In genomic region chr1:169529068-169529642, GRCh38 we compare ENCODE assay signal across 9 cellular contexts. TPM values are rescaled to one million over a fixed set of nuclear protein-coding genes. Genes with fewer than 3 reads are reported as not detected.
DNase-seq lines count a peak whose midpoint lies in the region; ATAC-seq and TF ChIP-seq lines count a peak whose summit lies in the region.
"Had no signal": no experiment of that assay in that cellular context is flagged by ENCODE, and none has a peak within 500 bp of the region (broad histone marks: within the 10 kb centered on the region; RNA-seq: fewer than 3 reads in every experiment).

No MANE protein-coding gene starts in this region.

- intact Hi-C loops in body of pancreas (cut with DNase I): no loop called here

- H3K27me3 ChIP-seq in body of pancreas: no peaks in the 10 kb centered on the region

- ATAC-seq in body of pancreas (peak; percentile 95), HG03045 (IDR thresholded peaks at IDR 0.05; ENCODE audit: unreplicated experiment) (no peak), HG02970 (IDR thresholded peaks at IDR 0.05; ENCODE audit: low FRiP score, unreplicated experiment) (no peak), GM19452 (IDR thresholded peaks at IDR 0.05; ENCODE audit: unreplicated experiment) (no peak)

- H3K4me1 ChIP-seq in body of pancreas: peaks cover 33% of the 10 kb centered on the region

- TF ChIP-seq POLR2A in body of pancreas (IDR thresholded peaks at IDR 0.05): no peak

- peak overlapping the region; percentile 53 to 81 (median 78) for H3K27ac ChIP-seq in body of pancreas
- H3K27ac ChIP-seq: WERI-Rb-1 had no signal

- peak in 1 of 7 experiments; percentile 4 for TF ChIP-seq CTCF in body of pancreas (IDR thresholded peaks at IDR 0.05)

- WGBS in body of pancreas, 2 donors: 16% methylated on average over 3 of the region's 3 CpGs

- H3K9me3 ChIP-seq in body of pancreas: no peaks in the 10 kb centered on the region

- no peaks in the 10 kb centered on the region for H3K36me3 ChIP-seq in body of pancreas (replicated peaks in 1 of 2; ENCODE audit: insufficient read depth in 1 of 2, low read depth in 2 of 2)
- H3K36me3 ChIP-seq: WERI-Rb-1 had no signal

- DNase-seq in DMS79 (lab: John Stamatoyannopoulos, UW) (peak; percentile 55), NCI-H1048 (lab: John Stamatoyannopoulos, UW) (peak; percentile 74), body of pancreas (peak; percentile 71 to 80 (median 76)), myocyte (ENCODE audit: low read depth) (peak; percentile 68), NCI-H128 (lab: John Stamatoyannopoulos, UW; ENCODE audit: unreplicated experiment) (no peak)
- DNase-seq: WERI-Rb-1 had no signal

- H3K4me3 ChIP-seq in body of pancreas: no peak overlapping the region

RNA-seq across cellular contexts. Expression of gene SLC19A2, which starts 43.4 kb away (rescaled TPM):
- total RNA-seq in body of pancreas (10 to 100 TPM; 15.0 to 18.1 TPM), myocyte (11.2 and 14.6 TPM in 2 replicates)
- 3.2 TPM for polyA plus RNA-seq in myocyte (2012)

RNA-seq across cellular contexts. Expression of gene F5, which starts 57.1 kb away (rescaled TPM):
- total RNA-seq in body of pancreas (1 to 10 TPM in 1 of 2 donors, under 1 TPM in 1; 0.33 to 4.2 TPM), myocyte (not detected in 2 replicates)
- 0.05 TPM for polyA plus RNA-seq in myocyte (2012)
